In the genomic region with DNA sequence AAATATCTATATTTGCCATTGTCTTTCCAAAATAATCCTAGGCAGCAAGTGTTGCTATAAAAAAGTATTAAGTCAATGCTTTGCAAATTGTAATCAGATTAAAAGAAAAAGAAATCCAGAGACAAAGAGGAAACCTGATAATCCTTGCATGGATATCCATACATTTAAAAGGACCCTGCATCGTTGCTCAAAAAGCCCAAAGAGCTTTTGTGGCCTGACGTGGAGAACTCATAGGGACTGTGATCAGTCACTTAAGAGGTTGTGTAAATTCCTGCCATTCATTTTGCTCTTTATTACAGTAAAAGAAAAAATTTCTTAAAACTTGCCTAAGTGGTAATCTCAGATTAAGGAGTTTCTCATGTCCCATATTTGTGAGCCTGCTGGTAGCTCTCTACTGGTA, we compare ENCODE assay signal across 17 cellular contexts.
A peak's percentile ranks its signal among the peaks of the same experiment; 100 is the strongest.
DNase-seq lines count a peak whose midpoint lies in the region; ATAC-seq and TF ChIP-seq lines count a peak whose summit lies in the region.
"Had no signal": no experiment of that assay in that cellular context is flagged by ENCODE, and none has a peak within 500 bp of the region (broad histone marks: within the 10 kb centered on the region; RNA-seq: fewer than 3 reads in every experiment).

No MANE protein-coding gene starts in this region.

- no peak overlapping the region for H2BK15ac ChIP-seq in mesendoderm (replicated peaks; ENCODE audit: low read depth)

- H3K79me2 ChIP-seq in mesendoderm (ENCODE audit: control insufficient read depth, insufficient read depth, low read length): no peaks in the 10 kb centered on the region

- no peak overlapping the region for H2AK5ac ChIP-seq in mesendoderm (ENCODE audit: low read length)

- H3K36me3 ChIP-seq in ectodermal cell (ENCODE audit: control insufficient read depth, insufficient read depth, low read length) (no peaks in the 10 kb centered on the region), mesendoderm (ENCODE audit: control insufficient read depth, insufficient read depth, low read length) (no peaks in the 10 kb centered on the region)

- H3K27me3 ChIP-seq in ectodermal cell (ENCODE audit: control insufficient read depth, insufficient read depth, low read length, poor library complexity, severe bottlenecking) (no peaks in the 10 kb centered on the region), mesendoderm (ENCODE audit: insufficient read depth, low read length, poor library complexity) (no peaks in the 10 kb centered on the region)

- no peak overlapping the region for H3K56ac ChIP-seq in mesendoderm (ENCODE audit: low read length)

- H3K4me1 ChIP-seq in ectodermal cell (ENCODE audit: control insufficient read depth, insufficient read depth, low read length) (peaks cover 20% of the 10 kb centered on the region), mesendoderm (ENCODE audit: control insufficient read depth, low read depth, low read length) (no peaks in the 10 kb centered on the region)

- no peak overlapping the region for H2BK5ac ChIP-seq in mesendoderm (ENCODE audit: low read length)

- H3K4me3 ChIP-seq in ectodermal cell (ENCODE audit: insufficient read depth, low read depth, low read length) (no peak overlapping the region), mesendoderm (ENCODE audit: low read length) (no peak overlapping the region), foreskin fibroblast (ENCODE audit: low read depth in 1 of 2, low read length in 2 of 2) (no peak overlapping the region)
- H3K4me3 ChIP-seq: GM23248 had no signal

- no peak overlapping the region for H3K9ac ChIP-seq in mesendoderm (ENCODE audit: low read length)
- H3K9ac ChIP-seq: GM23248 had no signal

- no peak overlapping the region for H3K18ac ChIP-seq in mesendoderm (ENCODE audit: low read length)

- H3K4me2 ChIP-seq in mesendoderm (ENCODE audit: low read length): no peak overlapping the region

- 46 to 63% methylated on average over 2 of the region's 2 CpGs for WGBS in ectodermal cell, 2 experiments
- WGBS in mesendoderm (ENCODE audit: extremely low coverage, insufficient coverage, low lambda C conversion rate): no CpG with 5 or more reads among the region's 2 CpGs

- no peak overlapping the region for H3K4ac ChIP-seq in mesendoderm (ENCODE audit: low read depth, low read length)

- DNase-seq in NCI-H82 treated with DMSO at 0.1 percent for 48 hours (lab: John Stamatoyannopoulos, UW; ENCODE audit: unreplicated experiment) (peak; percentile 31), mesendoderm (no peak), foreskin fibroblast (no peak)
- DNase-seq: C1 segment of cervical spinal cord; Calu3; CD4-positive, alpha-beta memory T cell; COR-L47; DMS53; DMS79 treated with DMSO at 0.1 percent for 48 hours; GF-D8; GM23248; H7 had no signal

- ATAC-seq in HG03432 (IDR thresholded peaks at IDR 0.05; ENCODE audit: unreplicated experiment) (no peak), HG02623 (IDR thresholded peaks at IDR 0.05; ENCODE audit: unreplicated experiment) (no peak), GM21717 (IDR thresholded peaks at IDR 0.05; ENCODE audit: unreplicated experiment) (no peak)
- ATAC-seq: HCT116 had no signal

- H3K9me3 ChIP-seq in ectodermal cell (ENCODE audit: control insufficient read depth, low read length): no peaks in the 10 kb centered on the region

- H2BK120ac ChIP-seq in mesendoderm (ENCODE audit: low read depth, low read length): no peak overlapping the region

- no peak for TF ChIP-seq CTCF in foreskin fibroblast (IDR thresholded peaks at IDR 0.05; ENCODE audit: low read depth, low read length)

- no peak overlapping the region for H3K23ac ChIP-seq in mesendoderm (ENCODE audit: low read length)

- H3K27ac ChIP-seq in ectodermal cell (ENCODE audit: insufficient read depth, low read depth, low read length, poor library complexity, severe bottlenecking) (peak overlapping the region; percentile 3), mesendoderm (ENCODE audit: low read depth, low read length) (no peak overlapping the region)
- H3K27ac ChIP-seq: GM23248 had no signal

- H3K79me1 ChIP-seq in mesendoderm (ENCODE audit: low read length): no peaks in the 10 kb centered on the region

- H4K8ac ChIP-seq in mesendoderm (ENCODE audit: low read depth, low read length): peak overlapping the region; percentile 56

- H4K5ac ChIP-seq in mesendoderm (ENCODE audit: low read length): no peak overlapping the region
